Comparison of ENCODE assay signal across 1 cellular context in genomic region chr1:76822961-76823360, GRCh38. TPM values are rescaled to one million over a fixed set of nuclear protein-coding genes. Genes with fewer than 3 reads are reported as not detected.
"Had no signal": no experiment of that assay in that cellular context is flagged by ENCODE, and none has a peak within 500 bp of the region (broad histone marks: within the 10 kb centered on the region; RNA-seq: fewer than 3 reads in every experiment).

No MANE protein-coding gene starts in this region.

RNA-seq across cellular contexts. Expression of gene ST6GALNAC5, which starts 44.3 kb away (rescaled TPM):
- total RNA-seq: subcutaneous adipose tissue had no signal
